In the genomic region with DNA sequence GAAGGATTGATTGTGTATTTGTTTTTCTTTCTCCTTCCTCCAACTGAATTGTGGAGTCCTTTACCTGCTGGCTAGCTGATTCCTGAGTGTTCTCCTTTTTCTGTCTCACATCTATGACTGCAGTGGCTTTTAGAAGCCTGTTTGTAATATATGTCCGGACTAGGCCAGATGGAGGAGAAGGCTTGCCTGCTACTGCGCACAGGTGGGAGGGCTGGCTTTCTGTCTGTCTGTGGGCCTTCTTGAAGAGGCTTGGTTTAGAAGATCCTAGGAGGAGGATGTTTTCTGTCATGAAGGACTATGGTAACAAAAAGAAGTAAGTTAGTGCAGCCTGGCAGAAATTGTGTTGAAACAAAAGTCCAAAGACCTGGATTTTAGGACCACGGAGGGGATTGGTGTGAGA, we compare ENCODE assay signal across 19 cellular contexts. TPM values are rescaled to one million over a fixed set of nuclear protein-coding genes. Genes with fewer than 3 reads are reported as not detected.
DNase-seq lines count a peak whose midpoint lies in the region; ATAC-seq and TF ChIP-seq lines count a peak whose summit lies in the region.
"Had no signal": no experiment of that assay in that cellular context is flagged by ENCODE, and none has a peak within 500 bp of the region (broad histone marks: within the 10 kb centered on the region; RNA-seq: fewer than 3 reads in every experiment).

No MANE protein-coding gene starts in this region.

- TF ChIP-seq POLR2A in adrenal gland (IDR thresholded peaks at IDR 0.05): no peak

- CTCF ChIA-PET in activated CD4-positive, alpha-beta memory T cell treated with anti-CD3 and anti-CD28 coated beads for 36 hours (lab: Charles Lee): interaction anchor here (1.1 kb wide), 1 partner anchor 9 kb away, joined by 4 read pairs; no protein-coding TSS in a partner anchor

- peaks cover 82% of the 10 kb centered on the region for H3K4me1 Mint-ChIP-seq in activated T-cell treated with anti-CD3 and anti-CD28 coated beads, Interleukin-2, amount 50 U/mL, for 24 hours (ENCODE audit: low read depth)
- H3K4me1 Mint-ChIP-seq in activated CD4-positive, alpha-beta memory T cell treated with anti-CD3 and anti-CD28 coated beads for 36 hours (ENCODE audit: low read depth): peaks cover 85% of the 10 kb centered on the region
- H3K4me1 Mint-ChIP-seq in central memory CD8-positive, alpha-beta T cell: peaks cover 58% of the 10 kb centered on the region
- peaks cover 5 to 33% of the 10 kb centered on the region in 2 donors for H3K4me1 Mint-ChIP-seq in stimulated activated naive B cell treated with anti-CD40 and anti-IgM and Interleukin-4, amounts not matched to agents 10 μg/mL and 1 μg/mL and 100 μg/mL, for 72 hours

- no peaks in the 10 kb centered on the region for H3K9me3 Mint-ChIP-seq in activated T-cell treated with anti-CD3 and anti-CD28 coated beads, Interleukin-2, amount 50 U/mL, for 24 hours
- H3K9me3 Mint-ChIP-seq in activated CD4-positive, alpha-beta memory T cell treated with anti-CD3 and anti-CD28 coated beads for 36 hours: no peaks in the 10 kb centered on the region
- no peaks in the 10 kb centered on the region for H3K9me3 Mint-ChIP-seq in central memory CD8-positive, alpha-beta T cell
- H3K9me3 Mint-ChIP-seq in stimulated activated naive B cell treated with anti-CD40 and anti-IgM and Interleukin-4, amounts not matched to agents 10 μg/mL and 1 μg/mL and 100 μg/mL, for 72 hours: no peaks in the 10 kb centered on the region

- H3K9me3 ChIP-seq in adrenal gland (replicated peaks in 1 of 3): no peaks in the 10 kb centered on the region
- H3K9me3 ChIP-seq: gastroesophageal sphincter, uterus had no signal

- peak; percentile 29 for DNase-seq in activated T-cell treated with anti-CD3 and anti-CD28 coated beads, Interleukin-2, amount 50 U/mL, for 24 hours
- no peak for DNase-seq in activated T-cell treated with anti-CD3 and anti-CD28 coated beads, Interleukin-2, amount 50 U/mL, for 1 hour
- no peak for DNase-seq in activated CD4-positive, alpha-beta memory T cell treated with anti-CD3 and anti-CD28 coated beads for 36 hours
- no peak for DNase-seq in central memory CD8-positive, alpha-beta T cell (ENCODE audit: low spot score in 2 of 2)
- no peak for DNase-seq in stimulated activated naive B cell treated with anti-CD40 and anti-IgM and Interleukin-4, amounts not matched to agents 10 μg/mL and 1 μg/mL and 100 μg/mL, for 72 hours
- DNase-seq in adrenal gland (no peak), caudate nucleus (lab: John Stamatoyannopoulos, UW) (no peak)
- DNase-seq in activated effector memory CD4-positive, alpha-beta T cell treated with anti-CD3 and anti-CD28 coated beads, Interleukin-2, amount 50 U/mL, for 16 hours: no peak
- DNase-seq: ACHN; activated gamma-delta T cell treated with Interleukin-2 at 50 U/mL for 16 hours; H7; naive B cell; NCI-H1417 treated with DMSO at 0.1 percent for 48 hours; NCI-H526; stimulated activated CD4-positive, alpha-beta T cell treated with anti-CD3 and anti-CD28 coated beads, Interleukin-2, amount 100 ng/mL, for 24 hours; uterus had no signal

- H3K36me3 ChIP-seq in adrenal gland (replicated peaks in 1 of 2): no peaks in the 10 kb centered on the region
- H3K36me3 ChIP-seq: gastroesophageal sphincter, uterus had no signal

- POLR2A ChIA-PET in activated CD4-positive, alpha-beta memory T cell treated with anti-CD3 and anti-CD28 coated beads for 36 hours (lab: Charles Lee): interaction anchor here (2.0 kb wide), 1 partner anchor 9 kb away, joined by 6 read pairs; the partner anchor contains the start of gene PPP1R3F

- H3K27me3 Mint-ChIP-seq in activated T-cell treated with anti-CD3 and anti-CD28 coated beads, Interleukin-2, amount 50 U/mL, for 24 hours: peaks cover 41% of the 10 kb centered on the region
- no peaks in the 10 kb centered on the region for H3K27me3 Mint-ChIP-seq in activated CD4-positive, alpha-beta memory T cell treated with anti-CD3 and anti-CD28 coated beads for 36 hours
- no peaks in the 10 kb centered on the region for H3K27me3 Mint-ChIP-seq in central memory CD8-positive, alpha-beta T cell
- peaks cover 0 to 6% of the 10 kb centered on the region in 2 donors for H3K27me3 Mint-ChIP-seq in stimulated activated naive B cell treated with anti-CD40 and anti-IgM and Interleukin-4, amounts not matched to agents 10 μg/mL and 1 μg/mL and 100 μg/mL, for 72 hours

- WGBS in adrenal gland, 4 donors: 86 to 100% (median 90%) methylated on average over 3 of the region's 3 CpGs

- H3K36me3 Mint-ChIP-seq in activated T-cell treated with anti-CD3 and anti-CD28 coated beads, Interleukin-2, amount 50 U/mL, for 24 hours (ENCODE audit: low read depth): peaks cover 19% of the 10 kb centered on the region
- peaks cover 12% of the 10 kb centered on the region for H3K36me3 Mint-ChIP-seq in activated CD4-positive, alpha-beta memory T cell treated with anti-CD3 and anti-CD28 coated beads for 36 hours
- peaks cover 4% of the 10 kb centered on the region for H3K36me3 Mint-ChIP-seq in central memory CD8-positive, alpha-beta T cell (ENCODE audit: insufficient read depth)
- peaks cover 11 to 15% of the 10 kb centered on the region in 2 donors for H3K36me3 Mint-ChIP-seq in stimulated activated naive B cell treated with anti-CD40 and anti-IgM and Interleukin-4, amounts not matched to agents 10 μg/mL and 1 μg/mL and 100 μg/mL, for 72 hours
- H3K36me3 Mint-ChIP-seq: naive B cell had no signal

- no peak for TF ChIP-seq CTCF in adrenal gland (IDR thresholded peaks at IDR 0.05)

- ATAC-seq in central memory CD8-positive, alpha-beta T cell (replicated peaks; ENCODE audit: extremely low read depth, poor library complexity, severe bottlenecking): no peak
- no peak for ATAC-seq in stimulated activated naive B cell treated with anti-CD40 and anti-IgM and Interleukin-4, amounts not matched to agents 10 μg/mL and 1 μg/mL and 100 μg/mL, for 72 hours (replicated peaks)
- ATAC-seq: gastroesophageal sphincter, GM12878 had no signal

- no peak overlapping the region for H3K4me3 ChIP-seq in adrenal gland
- H3K4me3 ChIP-seq: gastroesophageal sphincter, GM12878, uterus had no signal

- H3K27ac Mint-ChIP-seq in activated T-cell treated with anti-CD3 and anti-CD28 coated beads, Interleukin-2, amount 50 U/mL, for 24 hours: peak overlapping the region; percentile 95
- H3K27ac Mint-ChIP-seq in activated CD4-positive, alpha-beta memory T cell treated with anti-CD3 and anti-CD28 coated beads for 36 hours: peak overlapping the region; percentile 100
- H3K27ac Mint-ChIP-seq in central memory CD8-positive, alpha-beta T cell (ENCODE audit: low read depth): peak overlapping the region; percentile 44
- peak overlapping the region; percentile 4 for H3K27ac Mint-ChIP-seq in stimulated activated naive B cell treated with anti-CD40 and anti-IgM and Interleukin-4, amounts not matched to agents 10 μg/mL and 1 μg/mL and 100 μg/mL, for 72 hours

- no peaks in the 10 kb centered on the region for H3K4me1 ChIP-seq in adrenal gland (replicated peaks in 1 of 2)
- H3K4me1 ChIP-seq: uterus had no signal

- H3K4me3 Mint-ChIP-seq in activated T-cell treated with anti-CD3 and anti-CD28 coated beads, Interleukin-2, amount 50 U/mL, for 24 hours: peak overlapping the region; percentile 54
- peak overlapping the region; percentile 73 for H3K4me3 Mint-ChIP-seq in activated CD4-positive, alpha-beta memory T cell treated with anti-CD3 and anti-CD28 coated beads for 36 hours
- peak overlapping the region; percentile 59 for H3K4me3 Mint-ChIP-seq in central memory CD8-positive, alpha-beta T cell
- no peak overlapping the region for H3K4me3 Mint-ChIP-seq in stimulated activated naive B cell treated with anti-CD40 and anti-IgM and Interleukin-4, amounts not matched to agents 10 μg/mL and 1 μg/mL and 100 μg/mL, for 72 hours
- H3K4me3 Mint-ChIP-seq: naive B cell had no signal

- intact Hi-C loops in activated CD4-positive, alpha-beta memory T cell treated with anti-CD3 and anti-CD28 coated beads for 36 hours (cut with micrococcal nuclease): loop anchor here (10.0 kb wide), 1 partner anchor 703 kb away; the partner anchor contains the start of gene RBM3
- intact Hi-C loops in adrenal gland (cut with DNase I): no loop called here

- no peak overlapping the region for H3K27ac ChIP-seq in adrenal gland
- H3K27ac ChIP-seq in caudate nucleus (ENCODE audit: low read depth, low read length): no peak overlapping the region
- H3K27ac ChIP-seq: gastroesophageal sphincter, uterus had no signal

- no peaks in the 10 kb centered on the region for H3K27me3 ChIP-seq in adrenal gland
- H3K27me3 ChIP-seq: gastroesophageal sphincter, uterus had no signal

RNA-seq across cellular contexts. Expression of gene PPP1R3F, which starts 8.5 kb away (rescaled TPM):
- 1 to 10 TPM; 7.0 to 8.1 TPM for total RNA-seq in activated CD4-positive, alpha-beta memory T cell treated with anti-CD3 and anti-CD28 coated beads for 36 hours
- 10 to 100 TPM in 1 of 8 donors, 1 to 10 TPM in 7; 3.5 to 11.6 (median 6.4) TPM for total RNA-seq in adrenal gland
- 1 to 10 TPM; 2.6 to 6.2 (median 4.3) TPM for polyA plus RNA-seq in adrenal gland

RNA-seq across cellular contexts. Expression of gene FOXP3, which starts 13.6 kb away (rescaled TPM):
- total RNA-seq in activated CD4-positive, alpha-beta memory T cell treated with anti-CD3 and anti-CD28 coated beads for 36 hours: 10 to 100 TPM; 23.1 to 23.8 TPM
- under 1 TPM in 4 of 8 donors, not detected in 4; 0.14 to 0.38 (median 0.29) TPM for total RNA-seq in adrenal gland
- under 1 TPM; 0.20 to 0.53 (median 0.24) TPM for polyA plus RNA-seq in adrenal gland
- total RNA-seq: uterus had no signal

RNA-seq across cellular contexts. Expression of gene GAGE10, which starts 25.4 kb away (rescaled TPM):
- not detected for total RNA-seq in activated CD4-positive, alpha-beta memory T cell treated with anti-CD3 and anti-CD28 coated beads for 36 hours
- total RNA-seq in adrenal gland: not detected
- not detected for polyA plus RNA-seq in adrenal gland
- total RNA-seq: gastroesophageal sphincter, GM12878, H7, uterus had no signal
- polyA plus RNA-seq: esophagus, GM12878 had no signal

RNA-seq across cellular contexts. Expression of gene CCDC22, which starts 42.8 kb away (rescaled TPM):
- 10 to 100 TPM; 21.0 to 21.1 TPM for total RNA-seq in activated CD4-positive, alpha-beta memory T cell treated with anti-CD3 and anti-CD28 coated beads for 36 hours
- 10 to 100 TPM; 15.0 to 24.7 (median 19.8) TPM for total RNA-seq in adrenal gland
- polyA plus RNA-seq in adrenal gland: 10 to 100 TPM in 2 of 3 donors, 1 to 10 TPM in 1; 6.0 to 13.6 (median 11.8) TPM

RNA-seq across cellular contexts. Expression of gene GAGE12J, which starts 43.8 kb away (rescaled TPM):
- total RNA-seq in activated CD4-positive, alpha-beta memory T cell treated with anti-CD3 and anti-CD28 coated beads for 36 hours: not detected
- total RNA-seq in adrenal gland: not detected
- not detected for polyA plus RNA-seq in adrenal gland
- total RNA-seq: gastroesophageal sphincter, GM12878, H7, uterus had no signal
- polyA plus RNA-seq: esophagus, GM12878 had no signal

Comparison
In these comparisons a context has a peak if more than half of its experiments do, and no peak if none do; other contexts are left out.
1. H3K27ac Mint-ChIP-seq: peak in every context shown above with its lines; median percentile 100 in activated CD4-positive, alpha-beta memory T cell treated with anti-CD3 and anti-CD28 coated beads for 36 hours; 95 in activated T-cell treated with anti-CD3 and anti-CD28 coated beads, Interleukin-2, amount 50 U/mL, for 24 hours; 44 in central memory CD8-positive, alpha-beta T cell; 4 in stimulated activated naive B cell treated with anti-CD40 and anti-IgM and Interleukin-4, amounts not matched to agents 10 μg/mL and 1 μg/mL and 100 μg/mL, for 72 hours.
2. H3K4me3 Mint-ChIP-seq: peak in activated T-cell treated with anti-CD3 and anti-CD28 coated beads, Interleukin-2, amount 50 U/mL, for 24 hours (single experiment), activated CD4-positive, alpha-beta memory T cell treated with anti-CD3 and anti-CD28 coated beads for 36 hours (single experiment) and central memory CD8-positive, alpha-beta T cell (single experiment); none in stimulated activated naive B cell treated with anti-CD40 and anti-IgM and Interleukin-4, amounts not matched to agents 10 μg/mL and 1 μg/mL and 100 μg/mL, for 72 hours (0 of 2).
3. RNA of gene FOXP3, which starts 13.6 kb away (total RNA-seq): 23.1 to 23.8 TPM in activated CD4-positive, alpha-beta memory T cell treated with anti-CD3 and anti-CD28 coated beads for 36 hours; 0.14 to 0.38 TPM in adrenal gland; every median in the first group is over 10 times any median in the second.